ENCODE assay signal across 34 cellular contexts in genomic region chr11:133828861-133829260, GRCh38. TPM values are rescaled to one million over a fixed set of nuclear protein-coding genes. Genes with fewer than 3 reads are reported as not detected.
"Had no signal": no experiment of that assay in that cellular context is flagged by ENCODE, and none has a peak within 500 bp of the region (broad histone marks: within the 10 kb centered on the region; RNA-seq: fewer than 3 reads in every experiment).

No MANE protein-coding gene starts in this region.

- H3K36me3 ChIP-seq: neutrophil, pancreas, stomach, thoracic aorta, thyroid gland, tibial nerve, upper lobe of left lung had no signal

- H3K27ac Mint-ChIP-seq: naive thymus-derived CD8-positive, alpha-beta T cell; natural killer cell treated with Interleukin-12 subunit alpha and Interleukin-12 subunit beta and Interleukin-15 and Interleukin-18, amount 100 ng/mL, for 72 hours; nephron progenitor cell; progenitor cell of endocrine pancreas; stimulated activated effector memory CD8-positive, alpha-beta T cell treated with anti-CD3 and anti-CD28 coated beads, Interleukin-12 subunit alpha, Interleukin-12 subunit beta, amount 100 ng/mL, for 72 hours; stimulated activated naive B cell treated with anti-CD40 and anti-IgM and Interleukin-4, amounts not matched to agents 10 μg/mL and 1 μg/mL and 100 μg/mL, for 72 hours; stimulated activated naive CD8-positive, alpha-beta T cell treated with anti-CD3 and anti-CD28 coated beads, Interleukin-15, Interleukin-2, amounts not matched to agents 100 ng/mL and 50 ng/mL, for 24 hours had no signal

- H3K4me3 ChIP-seq: pancreas, psoas muscle, stomach, thoracic aorta, thyroid gland, tibial nerve, upper lobe of left lung had no signal

- H3K4me3 Mint-ChIP-seq: naive B cell; naive thymus-derived CD8-positive, alpha-beta T cell; natural killer cell treated with Interleukin-12 subunit alpha and Interleukin-12 subunit beta and Interleukin-15 and Interleukin-18, amount 100 ng/mL, for 72 hours; nephron progenitor cell; neural crest cell; stimulated activated effector memory CD8-positive, alpha-beta T cell treated with anti-CD3 and anti-CD28 coated beads, Interleukin-12 subunit alpha, Interleukin-12 subunit beta, amount 100 ng/mL, for 72 hours; stimulated activated naive B cell treated with anti-CD40 and anti-IgM and Interleukin-4, amounts not matched to agents 10 μg/mL and 1 μg/mL and 100 μg/mL, for 72 hours; stimulated activated naive CD8-positive, alpha-beta T cell treated with anti-CD3 and anti-CD28 coated beads, Interleukin-15, Interleukin-2, amounts not matched to agents 100 ng/mL and 50 ng/mL, for 24 hours had no signal

- H3K9me3 Mint-ChIP-seq: natural killer cell treated with Interleukin-12 subunit alpha and Interleukin-12 subunit beta and Interleukin-15 and Interleukin-18, amount 100 ng/mL, for 72 hours; nephron progenitor cell; neural crest cell; stimulated activated effector memory CD8-positive, alpha-beta T cell treated with anti-CD3 and anti-CD28 coated beads, Interleukin-12 subunit alpha, Interleukin-12 subunit beta, amount 100 ng/mL, for 72 hours; stimulated activated naive B cell treated with anti-CD40 and anti-IgM and Interleukin-4, amounts not matched to agents 10 μg/mL and 1 μg/mL and 100 μg/mL, for 72 hours; stimulated activated naive CD8-positive, alpha-beta T cell treated with anti-CD3 and anti-CD28 coated beads, Interleukin-15, Interleukin-2, amounts not matched to agents 100 ng/mL and 50 ng/mL, for 24 hours had no signal

- H3K27me3 ChIP-seq: thyroid gland, tibial nerve, upper lobe of left lung had no signal

- H3K4me1 ChIP-seq: pancreas, psoas muscle, thyroid gland, tibial nerve had no signal

- H3K36me3 Mint-ChIP-seq: naive B cell; natural killer cell treated with Interleukin-12 subunit alpha and Interleukin-12 subunit beta and Interleukin-15 and Interleukin-18, amount 100 ng/mL, for 72 hours; stimulated activated naive B cell treated with anti-CD40 and anti-IgM and Interleukin-4, amounts not matched to agents 10 μg/mL and 1 μg/mL and 100 μg/mL, for 72 hours had no signal

- DNase-seq: naive B cell; nephron progenitor cell; nucleus accumbens; pancreas; psoas muscle; right cardiac atrium; small intestine; stimulated activated CD4-positive, alpha-beta T cell treated with anti-CD3 and anti-CD28 coated beads, Interleukin-15, amount 100 ng/mL, for 24 hours; stimulated activated CD4-positive, alpha-beta T cell treated with anti-CD3 and anti-CD28 coated beads, Interleukin-2, amount 100 ng/mL, for 24 hours; stimulated activated CD4-positive, alpha-beta T cell treated with anti-CD3 and anti-CD28 coated beads, Interleukin-2, amount 100 ng/mL, for 48 hours; stimulated activated CD4-positive, alpha-beta T cell treated with anti-CD3 and anti-CD28 coated beads, Interleukin-4, amount 100 ng/mL, for 24 hours; stimulated activated naive B cell treated with anti-CD40 and anti-IgM and Interleukin-4, amounts not matched to agents 10 μg/mL and 1 μg/mL and 100 μg/mL, for 72 hours; stimulated activated naive CD4-positive, alpha-beta T cell treated with Interleukin-2 at 50 U/mL for 16 hours; stomach; thyroid gland; trophoblast cell; upper lobe of left lung had no signal

- H3K4me1 Mint-ChIP-seq: stimulated activated effector memory CD8-positive, alpha-beta T cell treated with anti-CD3 and anti-CD28 coated beads, Interleukin-12 subunit alpha, Interleukin-12 subunit beta, amount 100 ng/mL, for 72 hours; stimulated activated naive B cell treated with anti-CD40 and anti-IgM and Interleukin-4, amounts not matched to agents 10 μg/mL and 1 μg/mL and 100 μg/mL, for 72 hours had no signal

- ATAC-seq: naive thymus-derived CD8-positive, alpha-beta T cell; natural killer cell treated with Interleukin-12 subunit alpha and Interleukin-12 subunit beta and Interleukin-15 and Interleukin-18, amount 100 ng/mL, for 72 hours; pancreas; psoas muscle; right cardiac atrium; sciatic nerve; stimulated activated effector memory CD8-positive, alpha-beta T cell treated with anti-CD3 and anti-CD28 coated beads, Interleukin-12 subunit alpha, Interleukin-12 subunit beta, amount 100 ng/mL, for 72 hours; stimulated activated naive B cell treated with anti-CD40 and anti-IgM and Interleukin-4, amounts not matched to agents 10 μg/mL and 1 μg/mL and 100 μg/mL, for 72 hours had no signal

- H3K9me3 ChIP-seq: neutrophil, pancreas, psoas muscle, stomach, thoracic aorta, thyroid gland, tibial nerve, upper lobe of left lung had no signal

- H3K27ac ChIP-seq: neutrophil, pancreas, psoas muscle, stomach, thoracic aorta, thyroid gland, tibial nerve, upper lobe of left lung had no signal

RNA-seq across cellular contexts. Expression of gene SPATA19, which starts 16.5 kb away (rescaled TPM):
- total RNA-seq: naive thymus-derived CD8-positive, alpha-beta T cell; natural killer cell treated with Interleukin-12 subunit alpha and Interleukin-12 subunit beta and Interleukin-15 and Interleukin-18, amount 100 ng/mL, for 72 hours; neural crest cell; omental fat pad; osteocyte; pancreas; progenitor cell of endocrine pancreas; psoas muscle; renal cortical epithelial cell; right cardiac atrium; sciatic nerve; skeletal muscle tissue; stomach; subcutaneous adipose tissue; temporal lobe; thoracic aorta; tibial nerve; upper lobe of left lung; ureter had no signal
